8 cellular contexts compared by ENCODE assay signal in the genomic region with DNA sequence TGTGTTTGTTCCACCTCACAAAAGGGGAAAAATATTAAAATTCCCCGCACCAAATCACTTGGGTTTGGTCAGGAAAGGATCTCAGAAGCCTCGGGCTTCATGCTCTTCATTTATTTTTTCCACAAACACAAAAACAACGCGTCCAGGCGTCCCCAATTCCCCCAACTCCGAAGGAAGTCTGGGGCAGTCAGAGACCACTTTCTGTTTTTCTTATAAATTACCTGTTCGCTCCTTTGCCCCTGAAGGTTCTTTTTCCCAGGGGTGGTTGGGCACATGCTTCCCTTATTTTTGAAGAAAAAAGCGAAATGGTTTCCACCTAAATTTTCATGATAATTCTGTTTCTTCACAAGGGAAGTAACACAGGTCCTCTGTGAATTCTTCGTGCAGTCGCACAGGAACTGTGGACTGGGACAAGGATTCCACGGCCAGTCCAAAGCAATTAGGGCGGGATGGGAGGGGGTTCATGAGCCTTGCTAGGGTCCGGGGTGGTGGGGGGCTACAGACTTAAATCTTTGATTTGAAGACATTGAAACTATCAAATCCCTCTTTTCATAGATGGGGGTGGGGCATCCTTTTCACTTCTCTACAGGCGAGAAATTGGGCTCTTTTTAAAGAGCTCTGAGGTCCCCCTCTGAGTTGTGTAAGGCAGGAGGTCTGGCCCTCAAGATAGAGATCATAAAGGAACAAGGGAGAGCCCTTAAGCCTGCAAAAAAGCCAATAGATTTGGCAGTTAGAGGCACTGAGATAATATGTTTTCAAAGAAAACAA. TPM values are rescaled to one million over a fixed set of nuclear protein-coding genes. Genes with fewer than 3 reads are reported as not detected.
DNase-seq lines count a peak whose midpoint lies in the region; ATAC-seq, FAIRE-seq and TF ChIP-seq lines count a peak whose summit lies in the region.

No MANE protein-coding gene starts in this region.

- peak overlapping the region; percentile 71 for H3K4me3 ChIP-seq in AG09309 (ENCODE audit: control insufficient read depth, low read depth, low read length)
- peak overlapping the region; percentile 75 for H3K4me3 ChIP-seq in GM12878
- H3K4me3 ChIP-seq in smooth muscle cell, result peak overlapping the region; percentile 70

- H3K36me3 ChIP-seq in GM12878 (ENCODE audit: control insufficient read depth in 2 of 2, insufficient read depth in 2 of 2, low read length in 1 of 2) (no peaks in the 10 kb centered on the region), smooth muscle cell (ENCODE audit: low read depth) (no peaks in the 10 kb centered on the region)

- no peaks in the 10 kb centered on the region; the same call in 1 of the 2 replicates for H3K79me2 ChIP-seq in GM12878 (ENCODE audit: control insufficient read depth, insufficient read depth, low read length)
- H3K79me2 ChIP-seq in smooth muscle cell (ENCODE audit: low read depth), result no peaks in the 10 kb centered on the region

- intact Hi-C loops in GM12878 (cut with micrococcal nuclease; ENCODE audit: unreplicated experiment), result loop anchor here (1.0 kb wide), 1 partner anchor 11 kb away; a partner anchor contains a TSS

- in situ Hi-C loops in GM12878 (cut with MboI), result no loop called here

- H4K20me1 ChIP-seq in GM12878 (ENCODE audit: control insufficient read depth, insufficient read depth) (no peaks in the 10 kb centered on the region), smooth muscle cell (ENCODE audit: low read depth) (no peaks in the 10 kb centered on the region)

- H3K4me2 ChIP-seq in GM12878 (ENCODE audit: control insufficient read depth, insufficient read depth) (peak overlapping the region; percentile 75), smooth muscle cell (peak overlapping the region; percentile 91)

- H3K27me3 ChIP-seq in GM12878 (replicated peaks in 1 of 2; ENCODE audit: control insufficient read depth in 2 of 2, insufficient read depth in 2 of 2, low read length in 1 of 2), result no peaks in the 10 kb centered on the region
- no peaks in the 10 kb centered on the region for H3K27me3 ChIP-seq in smooth muscle cell (ENCODE audit: low read depth)

- H3F3A ChIP-seq in smooth muscle cell (ENCODE audit: low read depth), result peaks cover 9% of the 10 kb centered on the region

- SMC1A ChIA-PET in GM12878 (lab: Charles Lee; ENCODE audit: uncharacterized antibody, unreplicated experiment), result interaction anchor here (0.6 to 20.1 kb wide), 5 partner anchors 24 to 102 kb away, joined by 3 to 645 read pairs (median 4); a partner anchor contains a TSS

- DNase-seq in AG09309 (ENCODE audit: low read depth) (no peak), GDM1 (lab: John Stamatoyannopoulos, UW) (peak; percentile 6), NOMO-1 treated with DMSO at 0.1 percent for 48 hours (lab: John Stamatoyannopoulos, UW; ENCODE audit: unreplicated experiment) (peak; percentile 61), GM12878 (ENCODE audit: low read depth, low spot score) (no peak), immature natural killer cell (peak in 1 of 3 donors; percentile 47), smooth muscle cell (lab: John Stamatoyannopoulos, UW; ENCODE audit: unreplicated experiment) (no peak), middle frontal gyrus (ENCODE audit: extremely low spot score, low spot score) (no peak)

- H3K9me3 ChIP-seq in GM12878 (replicated peaks; ENCODE audit: control insufficient read depth, insufficient read depth, low read length) (no peaks in the 10 kb centered on the region), smooth muscle cell (replicated peaks; ENCODE audit: low read depth) (no peaks in the 10 kb centered on the region)

- H3K4me3 Mint-ChIP-seq in immature natural killer cell, result peak overlapping the region; percentile 95 to 98 (median 97)

- no peak for TF ChIP-seq RAD21 in GM12878 (IDR thresholded peaks at IDR 0.05; ENCODE audit: insufficient read depth, low read depth, low read length)

- CTCF ChIA-PET in GM12878 (lab: Yijun Ruan, JAX), result interaction anchor here (1.0 to 23.0 kb wide), 4 partner anchors 9 to 38 kb away, joined by 4 to 897 read pairs (median 6); a partner anchor contains a TSS

- WGBS in GM12878 (ENCODE audit: insufficient coverage, insufficient replicate concordance, low lambda C conversion rate, missing lambda C conversion rate), result 1% methylated on average over 14 of the region's 14 CpGs
- WGBS in smooth muscle cell (ENCODE audit: low lambda C conversion rate), result 2% methylated on average over 14 of the region's 14 CpGs

- peaks cover 10 to 26% (median 14%) of the 10 kb centered on the region in 3 donors for H3K27me3 Mint-ChIP-seq in immature natural killer cell (ENCODE audit: low read depth in 3 of 3)

- POLR2A ChIA-PET in GM12878 (lab: Charles Lee), result interaction anchor here (0.6 to 2.3 kb wide), 10 partner anchors 11 to 178 kb away, joined by 3 to 12 read pairs (median 6); a partner anchor contains a TSS

- H3K4me1 Mint-ChIP-seq in immature natural killer cell, result peaks cover 26 to 46% of the 10 kb centered on the region in 2 donors

- no peaks in the 10 kb centered on the region for H3K9me3 Mint-ChIP-seq in immature natural killer cell

- TF ChIP-seq CTCF in AG09309 (IDR thresholded peaks at IDR 0.05; ENCODE audit: control insufficient read depth, insufficient read depth, low read depth, low read length, missing control alignments) (no peak), GM12878 (IDR thresholded peaks at IDR 0.05 in 2 of 3, conservative IDR thresholded peaks at IDR 0.05 in 1 of 3; ENCODE audit: control insufficient read depth in 2 of 3, extremely low read depth in 1 of 3, insufficient read depth in 1 of 3, low read depth in 3 of 3, low read length in 3 of 3) (no peak), smooth muscle cell (IDR thresholded peaks at IDR 0.05; ENCODE audit: borderline replicate concordance, insufficient read depth, poor library complexity, severe bottlenecking) (no peak)

- BruUV-seq in GM12878 (replicated peaks; lab: Mats Ljungman, UMichigan), result TSS peak; percentile 94

- H3K27ac ChIP-seq in GM12878 (ENCODE audit: control insufficient read depth, insufficient read depth) (peak overlapping the region; percentile 93), smooth muscle cell (ENCODE audit: low read depth) (peak overlapping the region; percentile 94)

- RAD21 ChIA-PET in GM12878 (lab: Charles Lee; ENCODE audit: unreplicated experiment), result interaction anchor here (1.2 to 1.5 kb wide), 4 partner anchors 11 to 40 kb away, joined by 3 to 7 read pairs (median 4); a partner anchor contains a TSS

- TF ChIP-seq POLR2A in GM12878 (IDR thresholded peaks at IDR 0.05; ENCODE audit: low read depth, low read length), result no peak

- no peak for TF ChIP-seq EP300 in GM12878 (IDR thresholded peaks at IDR 0.05; ENCODE audit: borderline replicate concordance in 1 of 2, control insufficient read depth in 1 of 2, low read depth in 2 of 2, low read length in 2 of 2)

- H3K36me3 Mint-ChIP-seq in immature natural killer cell, result no peaks in the 10 kb centered on the region

- H3K9ac ChIP-seq in GM12878 (ENCODE audit: control insufficient read depth, insufficient read depth, low read length), result peak overlapping the region; percentile 88
- peak overlapping the region; percentile 84 for H3K9ac ChIP-seq in smooth muscle cell (ENCODE audit: low read depth)

- FAIRE-seq in GM12878 (lab: Jason Lieb, UNC), result no peak

- H2AFZ ChIP-seq in GM12878 (ENCODE audit: control insufficient read depth, low read depth, low read length) (peak overlapping the region; percentile 59), smooth muscle cell (ENCODE audit: low read depth) (peak overlapping the region; percentile 94)

- ATAC-seq in GM12878 (no peak), GM18909 (IDR thresholded peaks at IDR 0.05; ENCODE audit: poor library complexity, unreplicated experiment) (no peak)

- H3K4me1 ChIP-seq in GM12878 (ENCODE audit: control insufficient read depth, insufficient read depth, low read length) (peaks cover 4% of the 10 kb centered on the region; the same call in 1 of the 2 replicates), smooth muscle cell (ENCODE audit: low read depth) (peaks cover 22% of the 10 kb centered on the region)

- peak overlapping the region; percentile 96 to 99 (median 98) for H3K27ac Mint-ChIP-seq in immature natural killer cell

TF ChIP-seq in GM12878, 131 proteins besides CTCF, POLR2A, EP300 and RAD21:
- TF ChIP-seq SPI1 (IDR thresholded peaks at IDR 0.05; ENCODE audit: borderline replicate concordance, insufficient read depth, low read depth, low read length) (no peak), SMC3 (IDR thresholded peaks at IDR 0.05; ENCODE audit: borderline replicate concordance, low read length) (no peak), NRF1 (conservative IDR thresholded peaks at IDR 0.05; ENCODE audit: low read depth, low read length) (0 out of 2 replicates have a peak, but pooled peaks have one; percentile 2), SUZ12 (IDR thresholded peaks at IDR 0.05; ENCODE audit: unreplicated experiment) (no peak), MYB (IDR thresholded peaks at IDR 0.05; ENCODE audit: borderline replicate concordance, low read depth, low read length) (no peak), NFXL1 (IDR thresholded peaks at IDR 0.05; ENCODE audit: borderline replicate concordance) (peak; percentile 100), SIN3A (IDR thresholded peaks at IDR 0.05; ENCODE audit: low read depth, low read length) (peak; percentile 20; the same call in 1 of the 2 replicates), PAX5 (IDR thresholded peaks at IDR 0.05; ENCODE audit: borderline replicate concordance, low read depth, low read length) (no peak), CHD1 (IDR thresholded peaks at IDR 0.05; ENCODE audit: low read depth, low read length) (no peak), CBX5 (IDR thresholded peaks at IDR 0.05; ENCODE audit: low read depth) (peak; percentile 13; the same call in 1 of the 2 replicates)

RNA-seq across cellular contexts. Expression of a gene that starts 30.5 kb away (rescaled TPM):
- total RNA-seq in GM12878 (2013; cell fraction: nucleolus; rRNA removed), result 4.1 and 4.5 TPM in 2 replicates
- 1.5 and 2.1 TPM in 2 replicates for total RNA-seq in GM12878 (2014; rRNA removed)
- 1.9 and 2.3 TPM in 2 replicates for total RNA-seq in GM12878 (2014; rRNA removed; fragmentation: Illumina TruSeq; extraction: Trizol)
- total RNA-seq in GM12878 (2021), result 2.3 and 3.2 TPM in 2 replicates
- 1.1 TPM for polyA plus RNA-seq in GM12878 (2011; ENCODE audit: low read depth)
- polyA plus RNA-seq in GM12878 (2011; rRNA removed), result 5.9 TPM in 2 replicates
- polyA plus RNA-seq in GM12878 (2011; cell fraction: cytosol; rRNA removed), result 4.6 and 4.8 TPM in 2 replicates
- 5.6 and 6.5 TPM in 2 replicates for polyA plus RNA-seq in GM12878 (2011; cell fraction: nucleus; rRNA removed)
- 0.95 and 2.1 TPM in 2 replicates for polyA plus RNA-seq in GM12878 (2012)
- polyA plus RNA-seq in GM12878 (2014; fragmentation: Illumina TruSeq; extraction: Trizol), result 2.2 and 5.1 TPM in 2 replicates
- polyA plus RNA-seq in GM12878 (2014; fragmentation: Nextera tagmentation; extraction: Ambion mirVana), result 1 to 10 TPM in 1 of 2 experiments, under 1 TPM in 1; 0.52 to 1.2 TPM
- 2.2 and 3.0 TPM in 2 replicates for polyA plus RNA-seq in GM12878 (2014; rRNA removed)
- 1 to 10 TPM; 1.3 to 1.5 TPM for polyA plus RNA-seq in GM12878 (2016; fragmentation: Nextera tagmentation; extraction: Ambion mirVana)
- polyA minus RNA-seq in GM12878 (2011; rRNA and poly(A)+ RNA removed), result 6.9 and 8.1 TPM in 2 replicates
- 1.1 and 1.9 TPM in 2 replicates for polyA minus RNA-seq in GM12878 (2011; cell fraction: cytosol; rRNA and poly(A)+ RNA removed)
- 2.1 and 2.3 TPM in 2 replicates for polyA minus RNA-seq in GM12878 (2011; cell fraction: nucleus; rRNA and poly(A)+ RNA removed)
- polyA plus RNA-seq in immature natural killer cell, result 1 to 10 TPM in 2 of 3 donors, under 1 TPM in 1; 0.90 to 5.1 (median 1.8) TPM
- total RNA-seq in smooth muscle cell, result 4.9 and 5.5 TPM in 2 replicates
- polyA plus RNA-seq in smooth muscle cell, result 2.1 and 7.5 TPM in 2 replicates

Comparison
In these comparisons a context has a peak if more than half of its experiments do, and no peak if none do; other contexts are left out.
1. DNase-seq: peak in GDM1 (single experiment) and NOMO-1 treated with DMSO at 0.1 percent for 48 hours (single experiment); none in AG09309 (single experiment), GM12878 (single experiment), smooth muscle cell (single experiment) and middle frontal gyrus (single experiment).
2. Peak in every context shown above with its lines, with median percentiles within 50 percentile points of each other: H3K4me3 ChIP-seq.